ENCODE assay signal across 13 cellular contexts in genomic region chr1:26829214-26829911, GRCh38. TPM values are rescaled to one million over a fixed set of nuclear protein-coding genes. Genes with fewer than 3 reads are reported as not detected.
DNase-seq lines count a peak whose midpoint lies in the region; ATAC-seq and TF ChIP-seq lines count a peak whose summit lies in the region.
"Had no signal": no experiment of that assay in that cellular context is flagged by ENCODE, and none has a peak within 500 bp of the region (broad histone marks: within the 10 kb centered on the region; RNA-seq: fewer than 3 reads in every experiment).

No MANE protein-coding gene starts in this region.

- TF ChIP-seq CTCF in psoas muscle (IDR thresholded peaks at IDR 0.05) = no peak

- peaks cover 21% of the 10 kb centered on the region for H3K36me3 ChIP-seq in Karpas-422 (ENCODE audit: insufficient read depth, low read length)
- H3K36me3 ChIP-seq in psoas muscle (ENCODE audit: insufficient read depth in 1 of 2, low read depth in 1 of 2) = peaks cover 0 to 34% of the 10 kb centered on the region in 2 donors

- H3K4me1 Mint-ChIP-seq in activated CD4-positive, alpha-beta T cell treated with anti-CD3 and anti-CD28 coated beads, Interleukin-2, amount 10 ng/mL, durations not matched to agents 24 days and 14 days = peaks cover 70% of the 10 kb centered on the region
- peaks cover 73% of the 10 kb centered on the region for H3K4me1 Mint-ChIP-seq in central memory CD8-positive, alpha-beta T cell

- peaks cover 42% of the 10 kb centered on the region for H3K4me1 ChIP-seq in Karpas-422 (ENCODE audit: low read length)
- peaks cover 18% of the 10 kb centered on the region for H3K4me1 ChIP-seq in psoas muscle

- H3K9me3 ChIP-seq in Karpas-422 (ENCODE audit: low read length) (no peaks in the 10 kb centered on the region), psoas muscle (no peaks in the 10 kb centered on the region)

- no peaks in the 10 kb centered on the region for H3K27me3 Mint-ChIP-seq in activated CD4-positive, alpha-beta T cell treated with anti-CD3 and anti-CD28 coated beads, Interleukin-2, amount 10 ng/mL, durations not matched to agents 24 days and 14 days
- no peaks in the 10 kb centered on the region for H3K27me3 Mint-ChIP-seq in central memory CD8-positive, alpha-beta T cell

- no peaks in the 10 kb centered on the region for H3K9me2 ChIP-seq in Karpas-422 (replicated peaks; ENCODE audit: insufficient read depth, low read length)

- H3K79me2 ChIP-seq in Karpas-422 (ENCODE audit: low read length) = peaks cover 53% of the 10 kb centered on the region

- ATAC-seq in central memory CD8-positive, alpha-beta T cell (replicated peaks; ENCODE audit: extremely low read depth, poor library complexity, severe bottlenecking) = no peak
- ATAC-seq in psoas muscle = no peak

- H3K4me2 ChIP-seq in Karpas-422 (ENCODE audit: low read depth, low read length, poor library complexity, severe bottlenecking) = peak overlapping the region; percentile 76

- no peaks in the 10 kb centered on the region for H4K20me1 ChIP-seq in Karpas-422 (ENCODE audit: insufficient read depth, low read depth, low read length)

- no peaks in the 10 kb centered on the region for H3K9me3 Mint-ChIP-seq in activated CD4-positive, alpha-beta T cell treated with anti-CD3 and anti-CD28 coated beads, Interleukin-2, amount 10 ng/mL, durations not matched to agents 24 days and 14 days
- no peaks in the 10 kb centered on the region for H3K9me3 Mint-ChIP-seq in central memory CD8-positive, alpha-beta T cell

- H3K4me3 Mint-ChIP-seq in activated CD4-positive, alpha-beta T cell treated with anti-CD3 and anti-CD28 coated beads, Interleukin-2, amount 10 ng/mL, durations not matched to agents 24 days and 14 days = peak overlapping the region; percentile 94
- H3K4me3 Mint-ChIP-seq in central memory CD8-positive, alpha-beta T cell = peak overlapping the region; percentile 89

- H3K27ac ChIP-seq in Karpas-422 (ENCODE audit: low read length) (peak overlapping the region; percentile 48; the same call in 1 of the 2 replicates), psoas muscle (no peak overlapping the region)

- H3K27ac Mint-ChIP-seq in activated CD4-positive, alpha-beta T cell treated with anti-CD3 and anti-CD28 coated beads, Interleukin-2, amount 10 ng/mL, durations not matched to agents 24 days and 14 days = peak overlapping the region; percentile 90
- H3K27ac Mint-ChIP-seq in central memory CD8-positive, alpha-beta T cell (ENCODE audit: low read depth) = peak overlapping the region; percentile 100

- H3K4me3 ChIP-seq in Karpas-422 (ENCODE audit: low read length) (peak overlapping the region; percentile 52; the same call in 1 of the 2 replicates), psoas muscle (peak overlapping the region; percentile 80)

- H3K27me3 ChIP-seq in Karpas-422 (ENCODE audit: low read length) (no peaks in the 10 kb centered on the region), psoas muscle (ENCODE audit: insufficient read depth in 3 of 3, low read length in 2 of 3) (no peaks in the 10 kb centered on the region)

- H3K9ac ChIP-seq in Karpas-422 (ENCODE audit: low read length) = peak overlapping the region; percentile 53

- 79 to 86% (median 82%) methylated on average over 6 of the region's 6 CpGs for WGBS in psoas muscle, 3 donors

- H3K36me3 Mint-ChIP-seq in activated CD4-positive, alpha-beta T cell treated with anti-CD3 and anti-CD28 coated beads, Interleukin-2, amount 10 ng/mL, durations not matched to agents 24 days and 14 days (ENCODE audit: low read depth) = peaks cover 58% of the 10 kb centered on the region
- H3K36me3 Mint-ChIP-seq in central memory CD8-positive, alpha-beta T cell (ENCODE audit: insufficient read depth) = peaks cover 29% of the 10 kb centered on the region

- intact Hi-C loops in activated CD4-positive, alpha-beta T cell treated with anti-CD3 and anti-CD28 coated beads, Interleukin-2, amount 10 ng/mL, durations not matched to agents 24 days and 14 days (cut with micrococcal nuclease) = no loop called here
- intact Hi-C loops in psoas muscle (cut with DNase I) = no loop called here

- DNase-seq in activated CD4-positive, alpha-beta T cell treated with anti-CD3 and anti-CD28 coated beads, Interleukin-2, amount 10 ng/mL, durations not matched to agents 24 days and 14 days = no peak
- no peak for DNase-seq in activated CD4-positive, alpha-beta T cell treated with anti-CD3 and anti-CD28 coated beads, Interleukin-2, amount 50 U/mL, for 4 hours
- no peak for DNase-seq in Karpas-422
- no peak for DNase-seq in central memory CD8-positive, alpha-beta T cell (ENCODE audit: low spot score in 2 of 2)
- no peak for DNase-seq in psoas muscle
- DNase-seq in GDM1 (lab: John Stamatoyannopoulos, UW) = no peak
- no peak for DNase-seq in SIG-M5 (lab: John Stamatoyannopoulos, UW)
- no peak for DNase-seq in effector CD4-positive, alpha-beta T cell
- DNase-seq: activated effector memory CD4-positive, alpha-beta T cell treated with Interleukin-2 at 50 U/mL for 16 hours; NCI-H1092 treated with DMSO at 0.1 percent for 48 hours; NCI-H82 had no signal

- no peak overlapping the region for H2AFZ ChIP-seq in Karpas-422 (ENCODE audit: low read length)

RNA-seq across cellular contexts. Expression of gene ZDHHC18, which starts 2.9 kb away (rescaled TPM):
- total RNA-seq in activated CD4-positive, alpha-beta T cell treated with anti-CD3 and anti-CD28 coated beads, Interleukin-2, amount 10 ng/mL, durations not matched to agents 24 days and 14 days = 75.9 and 77.3 TPM in 2 replicates
- total RNA-seq in Karpas-422 (2014; rRNA removed; shearing (Covaris generic); ENCODE audit: low replicate concordance) = 25.1 and 31.0 TPM in 2 replicates
- total RNA-seq in psoas muscle = 10 to 100 TPM in 3 of 4 donors, 1 to 10 TPM in 1; 9.9 to 16.9 (median 12.5) TPM
- polyA plus RNA-seq in psoas muscle = 10 to 100 TPM in 1 of 3 donors, 1 to 10 TPM in 2; 7.7 to 11.3 (median 9.6) TPM

RNA-seq across cellular contexts. Expression of gene SFN, which starts 33.6 kb away (rescaled TPM):
- total RNA-seq in activated CD4-positive, alpha-beta T cell treated with anti-CD3 and anti-CD28 coated beads, Interleukin-2, amount 10 ng/mL, durations not matched to agents 24 days and 14 days = 0.24 and 0.47 TPM in 2 replicates
- total RNA-seq in Karpas-422 (2014; rRNA removed; shearing (Covaris generic); ENCODE audit: low replicate concordance) = 0.47 and 1.0 TPM in 2 replicates
- 10 to 100 TPM in 1 of 4 donors, under 1 TPM in 3; 0.17 to 26.7 (median 0.55) TPM for total RNA-seq in psoas muscle
- polyA plus RNA-seq in psoas muscle = under 1 TPM; 0.05 to 0.35 (median 0.21) TPM
- total RNA-seq: A673, subcutaneous adipose tissue had no signal

RNA-seq across cellular contexts. Expression of gene PIGV, which starts 41.6 kb away (rescaled TPM):
- total RNA-seq in activated CD4-positive, alpha-beta T cell treated with anti-CD3 and anti-CD28 coated beads, Interleukin-2, amount 10 ng/mL, durations not matched to agents 24 days and 14 days = 15.2 and 16.0 TPM in 2 replicates
- total RNA-seq in Karpas-422 (2014; rRNA removed; shearing (Covaris generic); ENCODE audit: low replicate concordance) = 5.8 and 15.7 TPM in 2 replicates
- 1 to 10 TPM; 4.2 to 7.4 (median 5.5) TPM for total RNA-seq in psoas muscle
- polyA plus RNA-seq in psoas muscle = 1 to 10 TPM; 2.5 to 5.5 (median 3.4) TPM
